8 cellular contexts compared by ENCODE assay signal in genomic region chr13:73877399-73877798, GRCh38.
"Had no signal": no experiment of that assay in that cellular context is flagged by ENCODE, and none has a peak within 500 bp of the region (broad histone marks: within the 10 kb centered on the region; RNA-seq: fewer than 3 reads in every experiment).

No MANE protein-coding gene starts in this region.

- H3K36me3 ChIP-seq: HAP-1 had no signal

- H3K4me2 ChIP-seq: KMS-11 had no signal

- H3K4me3 Mint-ChIP-seq: HFFc6, IgD-negative memory B cell had no signal

- ATAC-seq: HCT116 had no signal

- DNase-seq: GOT3, H7, HFFc6, KBM-7 had no signal

- H3K27ac Mint-ChIP-seq: HFFc6, IgD-negative memory B cell had no signal

- H3K9me3 Mint-ChIP-seq: HFFc6 had no signal

- H3K27me3 Mint-ChIP-seq: IgD-negative memory B cell had no signal

- H3K4me3 ChIP-seq: HAP-1 had no signal

- H3K9ac ChIP-seq: KMS-11 had no signal

- H3K9me3 ChIP-seq: HAP-1 had no signal

- H3K4me1 ChIP-seq: HAP-1 had no signal

- H3K27ac ChIP-seq: KMS-11 had no signal
